8 cellular contexts compared by ENCODE assay signal in the genomic region with DNA sequence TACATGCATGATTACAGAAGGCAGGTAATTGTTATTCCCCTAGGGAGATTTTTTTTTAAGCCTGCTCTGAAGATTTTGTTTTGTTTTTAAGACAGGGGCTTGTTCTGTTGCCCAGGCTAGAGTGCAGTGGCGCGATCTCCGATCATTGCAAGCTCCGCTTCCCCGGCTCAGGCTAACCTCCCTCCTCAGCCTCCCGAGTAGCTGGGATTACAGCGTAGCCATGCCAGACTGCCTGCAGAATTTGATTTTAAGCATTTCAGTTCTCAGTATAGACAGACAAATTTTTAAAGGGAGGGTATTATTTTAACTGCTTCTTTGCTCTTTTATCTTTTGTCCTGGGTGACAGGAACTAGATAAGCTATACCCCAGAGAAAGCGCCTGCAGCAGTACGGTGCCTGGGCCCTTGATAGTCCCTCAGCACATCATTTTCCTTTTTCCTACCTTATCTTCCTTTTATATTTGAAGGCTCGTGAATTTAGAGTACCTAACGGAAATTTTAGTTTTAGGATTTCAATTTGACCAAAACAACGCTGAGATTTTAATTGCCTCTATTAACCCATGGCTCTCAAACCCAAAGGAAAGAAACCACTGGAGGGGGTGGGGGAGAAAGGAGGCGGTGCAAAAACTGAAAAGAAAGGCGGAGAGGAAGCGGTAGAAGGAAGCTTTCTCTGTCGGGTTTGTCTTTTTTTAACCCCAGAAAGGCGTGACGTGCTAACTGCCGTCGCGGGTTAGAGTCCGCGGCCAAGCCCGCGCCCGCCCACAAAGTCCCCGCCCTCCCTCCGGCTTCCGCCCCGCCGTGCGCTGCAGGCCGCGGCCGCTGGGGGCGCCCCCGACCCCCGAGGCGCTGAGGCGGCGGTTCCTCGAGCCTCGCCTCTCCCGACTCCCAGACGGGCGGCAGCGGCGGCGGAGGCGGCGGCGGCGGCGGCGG. TPM values are rescaled to one million over a fixed set of nuclear protein-coding genes. Genes with fewer than 3 reads are reported as not detected.
A peak's percentile ranks its signal among the peaks of the same experiment; 100 is the strongest.
DNase-seq lines count a peak whose midpoint lies in the region; ATAC-seq and TF ChIP-seq lines count a peak whose summit lies in the region.

A gene (plus strand): TSS at position 886 of the 928 bp plus-strand sequence. CDS start 329 bp downstream, outside the sequence.

- in situ Hi-C loops in GM13977 (cut with MboI; ENCODE audit: low pct_unique_long_range_greater_than_20kb, low sequenced_read_pairs, unreplicated experiment) = loop anchor here (5.0 kb wide), 1 partner anchor 57 kb away; no protein-coding TSS in a partner anchor

- peak; percentile 90 for TF ChIP-seq CTCF in GM13977 (IDR thresholded peaks at IDR 0.05; ENCODE audit: extremely low read depth, insufficient read depth, missing control alignments)
- peak; percentile 39 to 97 (median 89) for TF ChIP-seq CTCF in uterus (IDR thresholded peaks at IDR 0.05)

- intact Hi-C loops in T-helper 1 cell treated with Interleukin-12 subunit alpha and Interleukin-12 subunit beta and Interleukin-4 antibody, amounts not matched to agents 30 ng/mL and 1 ng/mL, for 36 hours (cut with micrococcal nuclease) = loop anchor here (1.0 to 10.0 kb wide), 11 partner anchors 8 to 595 kb away; a partner anchor contains a TSS
- intact Hi-C loops in uterus (cut with DNase I; ENCODE audit: low total_unique reads) = no loop called here

- TF ChIP-seq POLR2A in uterus (IDR thresholded peaks at IDR 0.05) = peak in 1 of 2 donors; percentile 45

- H3K4me1 ChIP-seq in rectal smooth muscle tissue (ENCODE audit: control insufficient read depth, insufficient read depth, low read length) (peaks cover 7% of the 10 kb centered on the region), uterus (peaks cover 9 to 11% of the 10 kb centered on the region in 2 donors)

- H3K4me3 ChIP-seq in rectal smooth muscle tissue (ENCODE audit: low read length) = peak within 1 kb of the TSS; percentile 80
- peak within 1 kb of the TSS; percentile 51 to 68 for H3K4me3 ChIP-seq in uterus

- peak; percentile 93 for DNase-seq in GM13977 (ENCODE audit: low spot score)
- peak; percentile 89 for DNase-seq in NCI-H1105 treated with DMSO at 0.1 percent for 48 hours (lab: John Stamatoyannopoulos, UW)
- DNase-seq in amniotic epithelial cell (ENCODE audit: low read depth) = peak; percentile 79
- DNase-seq in hepatic stellate cell (ENCODE audit: low spot score) = peak; percentile 81
- peak; percentile 78 to 91 for DNase-seq in uterus

- no peaks in the 10 kb centered on the region for H3K27me3 ChIP-seq in rectal smooth muscle tissue (ENCODE audit: control insufficient read depth, insufficient read depth, low read length)
- no peaks in the 10 kb centered on the region for H3K27me3 ChIP-seq in uterus

- peak; percentile 85 for ATAC-seq in HG02763 (IDR thresholded peaks at IDR 0.05; ENCODE audit: unreplicated experiment)

- peak within 1 kb of the TSS; percentile 74 for H3K9ac ChIP-seq in rectal smooth muscle tissue (ENCODE audit: low read length)

- H3K36me3 ChIP-seq in rectal smooth muscle tissue (ENCODE audit: control insufficient read depth, insufficient read depth, low read length) (no peaks in the 10 kb centered on the region), uterus (no peaks in the 10 kb centered on the region)

- H3K9me3 ChIP-seq in uterus = no peaks in the 10 kb centered on the region

- H3K27ac ChIP-seq in rectal smooth muscle tissue (ENCODE audit: low read depth, low read length) = peak within 1 kb of the TSS; percentile 19
- H3K27ac ChIP-seq in uterus = peak within 1 kb of the TSS; percentile 72 to 82

RNA-seq across cellular contexts. Expression of the gene that starts here (rescaled TPM):
- total RNA-seq in T-helper 1 cell treated with Interleukin-12 subunit alpha and Interleukin-12 subunit beta and Interleukin-4 antibody, amounts not matched to agents 30 ng/mL and 1 ng/mL, for 36 hours = 15.4 and 16.3 TPM in 2 replicates
- 10 to 100 TPM in 3 of 4 donors, 1 to 10 TPM in 1; 1.3 to 55.4 (median 13.1) TPM for total RNA-seq in uterus

Comparison
In these comparisons a context has a peak if more than half of its experiments do, and no peak if none do; other contexts are left out.
1. Peak in every context shown above with its lines: DNase-seq, ATAC-seq, H3K4me3 ChIP-seq and H3K27ac ChIP-seq.